In the genomic region with DNA sequence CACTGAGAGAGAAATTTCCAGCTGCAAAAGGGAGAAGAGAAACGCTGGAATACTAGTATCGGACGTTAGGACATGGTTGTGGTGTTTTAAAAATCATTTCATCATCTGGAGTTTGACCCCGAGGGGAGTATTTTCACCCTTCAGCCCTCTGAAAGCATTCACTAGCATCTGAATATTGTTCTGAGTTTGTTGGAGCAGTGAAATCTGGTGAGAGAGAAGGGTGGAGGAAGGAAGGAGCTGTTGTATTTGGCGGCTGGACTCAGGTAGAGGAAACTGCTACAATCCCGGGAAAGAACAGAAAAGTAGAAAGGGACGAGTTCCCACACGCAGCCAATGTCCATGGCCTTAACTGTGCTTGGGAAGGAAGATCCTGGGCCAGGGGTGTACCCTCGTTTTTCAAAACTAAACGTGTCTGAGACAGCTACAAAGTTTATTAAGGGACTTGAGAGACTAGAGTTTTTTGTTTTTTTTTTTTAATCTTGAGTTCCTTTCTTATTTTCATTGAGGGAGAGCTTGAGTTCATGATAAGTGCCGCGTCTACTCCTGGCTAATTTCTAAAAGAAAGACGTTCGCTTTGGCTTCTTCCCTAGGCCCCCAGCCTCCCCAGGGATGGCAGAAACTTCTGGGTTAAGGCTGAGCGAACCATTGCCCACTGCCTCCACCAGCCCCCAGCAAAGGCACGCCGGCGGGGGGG, we compare ENCODE assay signal across 8 cellular contexts. TPM values are rescaled to one million over a fixed set of nuclear protein-coding genes. Genes with fewer than 3 reads are reported as not detected.
DNase-seq lines count a peak whose midpoint lies in the region; ATAC-seq and TF ChIP-seq lines count a peak whose summit lies in the region.

No MANE protein-coding gene starts in this region.

- H3K27ac ChIP-seq in DND-41 (ENCODE audit: low read length), result peak overlapping the region; percentile 87
- H3K27ac ChIP-seq in right atrium auricular region, result peak overlapping the region; percentile 100

- H3K36me3 Mint-ChIP-seq in activated naive CD4-positive, alpha-beta T cell treated with anti-CD3 and anti-CD28 coated beads, Interleukin-2, amount 50 U/mL, for 72 hours, result peaks cover 44 to 71% of the 10 kb centered on the region in 2 donors

- DNase-seq in DND-41 (peak; percentile 57), right atrium auricular region (ENCODE audit: low spot score) (no peak), retinal pigment epithelial cell (ENCODE audit: low read depth) (no peak), COR-L47 (lab: John Stamatoyannopoulos, UW) (no peak), NCI-H82 (lab: John Stamatoyannopoulos, UW) (no peak), GOT3 (lab: John Stamatoyannopoulos, UW) (no peak)
- DNase-seq in activated naive CD4-positive, alpha-beta T cell treated with anti-CD3 and anti-CD28 coated beads, Interleukin-2, amount 50 U/mL, for 72 hours (ENCODE audit: low spot score in 2 of 2), result no peak

- H4K20me1 ChIP-seq in DND-41 (ENCODE audit: insufficient read depth, low read length), result peaks cover 25% of the 10 kb centered on the region

- peaks cover 35% of the 10 kb centered on the region for H3K36me3 ChIP-seq in DND-41 (ENCODE audit: insufficient read depth, low read length)
- peaks cover 17% of the 10 kb centered on the region for H3K36me3 ChIP-seq in right atrium auricular region

- peak overlapping the region; percentile 100 for H3K9ac ChIP-seq in DND-41 (ENCODE audit: low read depth, low read length)

- H3K4me2 ChIP-seq in DND-41 (ENCODE audit: insufficient read depth, low read length), result peak overlapping the region; percentile 71

- no peaks in the 10 kb centered on the region for H3K9me3 Mint-ChIP-seq in activated naive CD4-positive, alpha-beta T cell treated with anti-CD3 and anti-CD28 coated beads, Interleukin-2, amount 50 U/mL, for 72 hours

- H3K4me3 ChIP-seq in DND-41 (ENCODE audit: low read depth in 1 of 2, low read length in 2 of 2), result peak overlapping the region; percentile 82 to 85
- H3K4me3 ChIP-seq in right atrium auricular region, result peak overlapping the region; percentile 91 to 96
- peak overlapping the region; percentile 98 for H3K4me3 ChIP-seq in retinal pigment epithelial cell (ENCODE audit: low read length)

- no peak for TF ChIP-seq RAD21 in Ishikawa (IDR thresholded peaks at IDR 0.05; ENCODE audit: low read depth)

- TF ChIP-seq CTCF in DND-41 (IDR thresholded peaks at IDR 0.05; ENCODE audit: borderline replicate concordance, extremely low read depth, low read length, poor library complexity, severe bottlenecking) (no peak), right atrium auricular region (IDR thresholded peaks at IDR 0.05) (no peak), retinal pigment epithelial cell (conservative IDR thresholded peaks at IDR 0.05; ENCODE audit: low read depth, low read length) (no peak)

- no peak for TF ChIP-seq EP300 in Ishikawa (IDR thresholded peaks at IDR 0.05; ENCODE audit: borderline replicate concordance)

- H3K9me3 ChIP-seq in DND-41 (ENCODE audit: insufficient read depth, low read length, severe bottlenecking), result no peaks in the 10 kb centered on the region
- H3K9me3 ChIP-seq in right atrium auricular region, result no peaks in the 10 kb centered on the region

- peak; percentile 2; the same call in 2 of the 3 replicates for ATAC-seq in DND-41 (ENCODE audit: insufficient read depth, low read depth)
- ATAC-seq in activated naive CD4-positive, alpha-beta T cell treated with anti-CD3 and anti-CD28 coated beads, Interleukin-2, amount 50 U/mL, for 72 hours, result no peak

- H3K27ac Mint-ChIP-seq in activated naive CD4-positive, alpha-beta T cell treated with anti-CD3 and anti-CD28 coated beads, Interleukin-2, amount 50 U/mL, for 72 hours, result peak overlapping the region; percentile 97 to 98

- H3K79me2 ChIP-seq in DND-41 (ENCODE audit: insufficient read depth, low read length), result peaks cover 63% of the 10 kb centered on the region

- H3K27me3 ChIP-seq in DND-41 (ENCODE audit: insufficient read depth, low read length, poor library complexity) (no peaks in the 10 kb centered on the region), right atrium auricular region (no peaks in the 10 kb centered on the region)

- H3K4me1 ChIP-seq in DND-41 (ENCODE audit: insufficient read depth, low read length) (peaks cover 59% of the 10 kb centered on the region), right atrium auricular region (peaks cover 0 to 54% of the 10 kb centered on the region in 2 donors)

- peak overlapping the region; percentile 55 for H2AFZ ChIP-seq in DND-41 (ENCODE audit: low read depth, low read length)

TF ChIP-seq in Ishikawa, 13 proteins besides CTCF, POLR2A, EP300 and RAD21:
- TF ChIP-seq YY1 (IDR thresholded peaks at IDR 0.05; ENCODE audit: low read depth) (no peak), NFIC (IDR thresholded peaks at IDR 0.05) (no peak), TAF1 (IDR thresholded peaks at IDR 0.05; ENCODE audit: low read depth) (no peak), ZBTB7A (IDR thresholded peaks at IDR 0.05; ENCODE audit: low read depth) (0 out of 2 replicates have a peak, but pooled peaks have one; percentile 52)
- TF ChIP-seq, protein P1, sequence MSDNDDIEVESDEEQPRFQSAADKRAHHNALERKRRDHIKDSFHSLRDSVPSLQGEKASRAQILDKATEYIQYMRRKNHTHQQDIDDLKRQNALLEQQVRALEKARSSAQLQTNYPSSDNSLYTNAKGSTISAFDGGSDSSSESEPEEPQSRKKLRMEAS (IDR thresholded peaks at IDR 0.05), result no peak

RNA-seq across cellular contexts. Expression of gene CDKN1B, which starts 0.9 kb away (rescaled TPM):
- total RNA-seq in activated naive CD4-positive, alpha-beta T cell treated with anti-CD3 and anti-CD28 coated beads, Interleukin-2, amount 50 U/mL, for 72 hours, result 10 to 100 TPM; 39.7 to 46.6 TPM
- 10 to 100 TPM; 31.1 to 38.1 TPM for total RNA-seq in right atrium auricular region

RNA-seq across cellular contexts. Expression of gene GPR19, which starts 20.3 kb away (rescaled TPM):
- total RNA-seq in activated naive CD4-positive, alpha-beta T cell treated with anti-CD3 and anti-CD28 coated beads, Interleukin-2, amount 50 U/mL, for 72 hours, result 10 to 100 TPM; 24.8 to 27.5 TPM
- not detected for total RNA-seq in right atrium auricular region

Comparison
In these comparisons a context has a peak if more than half of its experiments do, and no peak if none do; other contexts are left out.
1. RNA of gene GPR19, which starts 20.3 kb away (total RNA-seq): 24.8 to 27.5 TPM in activated naive CD4-positive, alpha-beta T cell treated with anti-CD3 and anti-CD28 coated beads, Interleukin-2, amount 50 U/mL, for 72 hours; not detected in right atrium auricular region; every median in the first group is over 10 times any median in the second.
2. Peak in every context shown above with its lines, with median percentiles within 50 percentile points of each other: H3K4me3 ChIP-seq.